8 cellular contexts compared by ENCODE assay signal in genomic region chr2:131093066-131093842, GRCh38. TPM values are rescaled to one million over a fixed set of nuclear protein-coding genes. Genes with fewer than 3 reads are reported as not detected.
DNase-seq lines count a peak whose midpoint lies in the region; ATAC-seq and TF ChIP-seq lines count a peak whose summit lies in the region.

Gene FAM168B, minus strand, starts transcription at chr2:131093460. Its CDS starts 10,814 bp downstream, at chr2:131082646.

- H3K9me3 ChIP-seq in ascending aorta, result no peaks in the 10 kb centered on the region
- H3K9me3 ChIP-seq in right cardiac atrium (ENCODE audit: control insufficient read depth, low read length), result no peaks in the 10 kb centered on the region
- no peaks in the 10 kb centered on the region for H3K9me3 ChIP-seq in aorta (ENCODE audit: control insufficient read depth, low read length)

- ATAC-seq in GM18502 (IDR thresholded peaks at IDR 0.05; ENCODE audit: poor library complexity, unreplicated experiment) (peak; percentile 81), HG02870 (IDR thresholded peaks at IDR 0.05; ENCODE audit: unreplicated experiment) (peak; percentile 75), right cardiac atrium (peak; percentile 97 to 98), aorta (ENCODE audit: low FRiP score) (peak; percentile 99)

- H3K4me1 Mint-ChIP-seq in T-helper 2 cell treated with Interferon-gamma antibody and Interleukin-4, amounts not matched to agents 5 μg/mL and 100 μg/mL, for 36 hours (ENCODE audit: low read depth), result peaks cover 11% of the 10 kb centered on the region

- peak within 1 kb of the TSS; percentile 96 for H3K4me3 Mint-ChIP-seq in T-helper 2 cell treated with Interferon-gamma antibody and Interleukin-4, amounts not matched to agents 5 μg/mL and 100 μg/mL, for 36 hours

- peak within 1 kb of the TSS; percentile 88 to 98 for H3K4me3 ChIP-seq in ascending aorta
- peak within 1 kb of the TSS; percentile 90 for H3K4me3 ChIP-seq in right cardiac atrium (ENCODE audit: low read length)
- H3K4me3 ChIP-seq in aorta (ENCODE audit: low read length in 2 of 2), result peak within 1 kb of the TSS; percentile 95 to 99

- H3K27ac Mint-ChIP-seq in T-helper 2 cell treated with Interferon-gamma antibody and Interleukin-4, amounts not matched to agents 5 μg/mL and 100 μg/mL, for 36 hours, result peak within 1 kb of the TSS; percentile 94

- H3K27me3 Mint-ChIP-seq in T-helper 2 cell treated with Interferon-gamma antibody and Interleukin-4, amounts not matched to agents 5 μg/mL and 100 μg/mL, for 36 hours (ENCODE audit: low read depth), result peaks cover 2% of the 10 kb centered on the region

- H3K36me3 ChIP-seq in ascending aorta (peaks cover 1 to 10% of the 10 kb centered on the region in 2 donors), aorta (ENCODE audit: control insufficient read depth in 1 of 2, insufficient read depth in 2 of 2, low read length in 1 of 2) (no peaks in the 10 kb centered on the region)

- under 1% methylated on average over 113 of the region's 113 CpGs for WGBS in right cardiac atrium
- 0% methylated on average over 97 to 113 of the region's 113 CpGs for WGBS in aorta, 2 donors

- H3K9me3 Mint-ChIP-seq in T-helper 2 cell treated with Interferon-gamma antibody and Interleukin-4, amounts not matched to agents 5 μg/mL and 100 μg/mL, for 36 hours, result no peaks in the 10 kb centered on the region

- DNase-seq in NCI-H146 (lab: John Stamatoyannopoulos, UW) (peak; percentile 90), ascending aorta (ENCODE audit: low spot score in 2 of 2) (peak; percentile 47 to 91), right cardiac atrium (peak; percentile 88 to 96 (median 96)), renal cortical epithelial cell (ENCODE audit: low read depth) (peak; percentile 63), aorta (peak; percentile 93 to 96)
- peak; percentile 91 for DNase-seq in T-helper 2 cell treated with Interferon-gamma antibody and Interleukin-4, amounts not matched to agents 5 μg/mL and 100 μg/mL, for 36 hours (ENCODE audit: low spot score)

- TF ChIP-seq CTCF in ascending aorta (IDR thresholded peaks at IDR 0.05), result no peak

- peaks cover 15% of the 10 kb centered on the region for H3K36me3 Mint-ChIP-seq in T-helper 2 cell treated with Interferon-gamma antibody and Interleukin-4, amounts not matched to agents 5 μg/mL and 100 μg/mL, for 36 hours (ENCODE audit: low read depth)

- H3K27me3 ChIP-seq in ascending aorta (no peaks in the 10 kb centered on the region), right cardiac atrium (ENCODE audit: control insufficient read depth, insufficient read depth) (no peaks in the 10 kb centered on the region), aorta (ENCODE audit: control insufficient read depth in 1 of 2, insufficient read depth in 2 of 2, low read length in 1 of 2) (no peaks in the 10 kb centered on the region)

- H3K4me1 ChIP-seq in ascending aorta (peaks cover 0 to 15% of the 10 kb centered on the region in 2 donors), right cardiac atrium (ENCODE audit: control insufficient read depth, insufficient read depth, low read length) (no peaks in the 10 kb centered on the region), aorta (ENCODE audit: control insufficient read depth in 1 of 2, insufficient read depth in 2 of 2, low read length in 2 of 2) (no peaks in the 10 kb centered on the region)

- H3K27ac ChIP-seq in ascending aorta (peak within 1 kb of the TSS; percentile 88 to 98), right cardiac atrium (ENCODE audit: low read length) (peak within 1 kb of the TSS; percentile 94), aorta (ENCODE audit: low read depth in 1 of 2, low read length in 2 of 2) (peak within 1 kb of the TSS; percentile 95 to 100)

- intact Hi-C loops in ascending aorta (cut with DNase I), result loop anchor here (1.0 to 5.0 kb wide), 7 partner anchors 12 to 912 kb away; partner anchors contain the start of genes GPR148, IMP4, MZT2A and PLEKHB2
- intact Hi-C loops in right cardiac atrium (cut with DNase I), result no loop called here
- intact Hi-C loops in aorta (cut with DNase I), result loop anchor here in 1 of 2 donors (5.0 kb wide), 1 partner anchor 296 kb away; no protein-coding TSS in a partner anchor

RNA-seq across cellular contexts. Expression of gene FAM168B, which starts in this region (rescaled TPM):
- 64.3 TPM for total RNA-seq in ascending aorta
- 10 to 100 TPM; 81.5 to 99.4 (median 89.2) TPM for total RNA-seq in right cardiac atrium
- 34.1 TPM for polyA plus RNA-seq in right cardiac atrium
- 116 and 133 TPM in 2 replicates for total RNA-seq in renal cortical epithelial cell
- total RNA-seq in aorta, result 10 to 100 TPM; 80.3 to 86.7 TPM
- polyA plus RNA-seq in aorta, result 10 to 100 TPM; 31.3 to 35.8 TPM

Comparison
In these comparisons a context has a peak if more than half of its experiments do, and no peak if none do; other contexts are left out.
1. Peak in every context shown above with its lines: DNase-seq, ATAC-seq, H3K4me3 ChIP-seq and H3K27ac ChIP-seq.